Comparison of ENCODE assay signal across 8 cellular contexts in genomic region chr6:16420715-16421461, GRCh38.
DNase-seq lines count a peak whose midpoint lies in the region; ATAC-seq and TF ChIP-seq lines count a peak whose summit lies in the region.

No MANE protein-coding gene starts in this region.

- no peaks in the 10 kb centered on the region for H3K9me3 ChIP-seq in Karpas-422 (ENCODE audit: low read length)
- no peaks in the 10 kb centered on the region for H3K9me3 ChIP-seq in lower lobe of right lung

- DNase-seq in GM12864 (ENCODE audit: low read depth): peak; percentile 92
- no peak for DNase-seq in Karpas-422
- DNase-seq in activated naive CD4-positive, alpha-beta T cell treated with anti-CD3 and anti-CD28 coated beads for 36 hours: peak; percentile 66
- no peak for DNase-seq in lower lobe of right lung
- no peak for DNase-seq in Calu3
- no peak for DNase-seq in NCI-H748 (lab: John Stamatoyannopoulos, UW; ENCODE audit: unreplicated experiment)
- no peak for DNase-seq in H4 (ENCODE audit: low spot score)

- H3K4me2 ChIP-seq in Karpas-422 (ENCODE audit: low read depth, low read length, poor library complexity, severe bottlenecking): peak overlapping the region; percentile 44

- no peaks in the 10 kb centered on the region for H3K36me3 Mint-ChIP-seq in activated naive CD4-positive, alpha-beta T cell treated with anti-CD3 and anti-CD28 coated beads for 36 hours (ENCODE audit: low read depth)
- no peaks in the 10 kb centered on the region for H3K36me3 Mint-ChIP-seq in Calu3 (ENCODE audit: insufficient read depth, unreplicated experiment)

- CTCF ChIA-PET in activated naive CD4-positive, alpha-beta T cell treated with anti-CD3 and anti-CD28 coated beads for 36 hours (lab: Charles Lee): interaction anchor here (0.6 to 1.8 kb wide), 18 partner anchors 10 to 769 kb away, joined by 3 to 7 read pairs (median 3); partner anchors contain the start of gene ATXN1
- CTCF ChIA-PET in Calu3 (lab: Charles Lee): no interaction called here

- ATAC-seq in GM21528 (IDR thresholded peaks at IDR 0.05; ENCODE audit: low FRiP score, unreplicated experiment) (peak; percentile 74), lower lobe of right lung (peak; percentile 57 to 66)

- H3K4me3 ChIP-seq in GM12864 (ENCODE audit: low read depth, low read length) (no peak overlapping the region), Karpas-422 (ENCODE audit: low read length) (peak overlapping the region; percentile 23; the same call in 1 of the 2 replicates), lower lobe of right lung (no peak overlapping the region)

- H3K79me2 ChIP-seq in Karpas-422 (ENCODE audit: low read length): no peaks in the 10 kb centered on the region

- H3K4me1 ChIP-seq in Karpas-422 (ENCODE audit: low read length) (peaks cover 21% of the 10 kb centered on the region), lower lobe of right lung (peaks cover 15% of the 10 kb centered on the region)

- no peak overlapping the region for H3K27ac ChIP-seq in Karpas-422 (ENCODE audit: low read length)
- peak overlapping the region; percentile 14 for H3K27ac ChIP-seq in lower lobe of right lung

- H3K9me3 Mint-ChIP-seq in activated naive CD4-positive, alpha-beta T cell treated with anti-CD3 and anti-CD28 coated beads for 36 hours: no peaks in the 10 kb centered on the region
- H3K9me3 Mint-ChIP-seq in Calu3 (ENCODE audit: low read depth, unreplicated experiment): no peaks in the 10 kb centered on the region

- H4K20me1 ChIP-seq in Karpas-422 (ENCODE audit: insufficient read depth, low read depth, low read length): no peaks in the 10 kb centered on the region

- no peak overlapping the region for H3K9ac ChIP-seq in Karpas-422 (ENCODE audit: low read length)

- BruUV-seq in Calu3 (replicated peaks; lab: Mats Ljungman, UMichigan): no TSS peak

- no peaks in the 10 kb centered on the region for H3K27me3 Mint-ChIP-seq in activated naive CD4-positive, alpha-beta T cell treated with anti-CD3 and anti-CD28 coated beads for 36 hours (ENCODE audit: low read depth)
- H3K27me3 Mint-ChIP-seq in Calu3 (ENCODE audit: unreplicated experiment): no peaks in the 10 kb centered on the region

- intact Hi-C loops in activated naive CD4-positive, alpha-beta T cell treated with anti-CD3 and anti-CD28 coated beads for 36 hours (cut with micrococcal nuclease): loop anchor here (1.0 to 10.0 kb wide), 13 partner anchors 11 to 1285 kb away; partner anchors contain the start of gene NUP153
- intact Hi-C loops in lower lobe of right lung (cut with DNase I) (no loop called here), Calu3 (cut with micrococcal nuclease; ENCODE audit: unreplicated experiment) (no loop called here)

- peak overlapping the region; percentile 45 for H3K4me3 Mint-ChIP-seq in activated naive CD4-positive, alpha-beta T cell treated with anti-CD3 and anti-CD28 coated beads for 36 hours
- H3K4me3 Mint-ChIP-seq in Calu3 (ENCODE audit: low read depth, unreplicated experiment): no peak overlapping the region

- peak overlapping the region; percentile 72; the same call in 1 of the 2 replicates for H2AFZ ChIP-seq in Karpas-422 (ENCODE audit: low read length)

- peaks cover 42% of the 10 kb centered on the region for H3K4me1 Mint-ChIP-seq in activated naive CD4-positive, alpha-beta T cell treated with anti-CD3 and anti-CD28 coated beads for 36 hours (ENCODE audit: low read depth)
- no peaks in the 10 kb centered on the region for H3K4me1 Mint-ChIP-seq in Calu3 (ENCODE audit: low read depth, unreplicated experiment)

- no peaks in the 10 kb centered on the region for H3K9me2 ChIP-seq in Karpas-422 (replicated peaks; ENCODE audit: insufficient read depth, low read length)

- H3K27ac Mint-ChIP-seq in activated naive CD4-positive, alpha-beta T cell treated with anti-CD3 and anti-CD28 coated beads for 36 hours: peak overlapping the region; percentile 95
- H3K27ac Mint-ChIP-seq in Calu3 (ENCODE audit: unreplicated experiment): no peak overlapping the region

- H3K36me3 ChIP-seq in Karpas-422 (ENCODE audit: insufficient read depth, low read length): no peaks in the 10 kb centered on the region
- H3K36me3 ChIP-seq in lower lobe of right lung: no peaks in the 10 kb centered on the region

- H3K27me3 ChIP-seq in Karpas-422 (ENCODE audit: low read length) (no peaks in the 10 kb centered on the region), lower lobe of right lung (ENCODE audit: low read depth) (no peaks in the 10 kb centered on the region)

- no peak for TF ChIP-seq CTCF in GM12864 (IDR thresholded peaks at IDR 0.05; ENCODE audit: low read depth, low read length, missing control alignments)
- no peak for TF ChIP-seq CTCF in lower lobe of right lung (IDR thresholded peaks at IDR 0.05)
- TF ChIP-seq CTCF in Calu3 (IDR thresholded peaks at IDR 0.05; ENCODE audit: unreplicated experiment): no peak

Comparison
In these comparisons a context has a peak if more than half of its experiments do, and no peak if none do; other contexts are left out.
1. DNase-seq: peak in GM12864 (single experiment) and activated naive CD4-positive, alpha-beta T cell treated with anti-CD3 and anti-CD28 coated beads for 36 hours (single experiment); none in Karpas-422 (single experiment), lower lobe of right lung (single experiment), Calu3 (single experiment), NCI-H748 (single experiment) and H4 (single experiment).